In genomic region chr18:48956378-48956777, GRCh38 we compare ENCODE assay signal across 10 cellular contexts. TPM values are rescaled to one million over a fixed set of nuclear protein-coding genes. Genes with fewer than 3 reads are reported as not detected.
DNase-seq lines count a peak whose midpoint lies in the region; ATAC-seq and TF ChIP-seq lines count a peak whose summit lies in the region.
"Had no signal": no experiment of that assay in that cellular context is flagged by ENCODE, and none has a peak within 500 bp of the region (broad histone marks: within the 10 kb centered on the region; RNA-seq: fewer than 3 reads in every experiment).

No MANE protein-coding gene starts in this region.

- peaks cover 30% of the 10 kb centered on the region for H3K4me1 Mint-ChIP-seq in CD4-positive, alpha-beta T cell (ENCODE audit: low read depth)
- H3K4me1 Mint-ChIP-seq in T-helper 17 cell: peaks cover 21% of the 10 kb centered on the region

- DNase-seq in CD4-positive, alpha-beta T cell: no peak
- DNase-seq in T-helper 17 cell (no peak), fibroblast of villous mesenchyme (ENCODE audit: low read depth) (peak; percentile 88), sigmoid colon (no peak), occipital lobe (lab: John Stamatoyannopoulos, UW) (no peak), NCI-H1417 treated with DMSO at 0.1 percent for 48 hours (lab: John Stamatoyannopoulos, UW) (no peak)
- DNase-seq in stimulated activated CD4-positive, alpha-beta T cell treated with anti-CD3 and anti-CD28 coated beads, Interleukin-4, amount 100 ng/mL, for 24 hours: no peak
- DNase-seq: activated T-cell treated with anti-CD3 and anti-CD28 coated beads, Interleukin-2, amount 50 U/mL, for 48 hours; T-helper 9 cell had no signal

- POLR2A ChIA-PET in CD4-positive, alpha-beta T cell (lab: Charles Lee): interaction anchor here (1.0 to 2.2 kb wide), 3 partner anchors 11 to 42 kb away, joined by 3 to 10 read pairs (median 4); no protein-coding TSS in a partner anchor

- no peak for TF ChIP-seq EP300 in sigmoid colon (IDR thresholded peaks at IDR 0.05)

- no peaks in the 10 kb centered on the region for H3K27me3 Mint-ChIP-seq in CD4-positive, alpha-beta T cell
- peaks cover 6% of the 10 kb centered on the region for H3K27me3 Mint-ChIP-seq in T-helper 17 cell

- H3K4me3 ChIP-seq in fibroblast of villous mesenchyme (ENCODE audit: low read depth, low read length): no peak overlapping the region
- no peak overlapping the region for H3K4me3 ChIP-seq in sigmoid colon

- 77 to 88% methylated on average over 2 of the region's 2 CpGs for WGBS in sigmoid colon, 2 donors

- TF ChIP-seq CTCF in CD4-positive, alpha-beta T cell (IDR thresholded peaks at IDR 0.05): no peak
- TF ChIP-seq CTCF in fibroblast of villous mesenchyme (IDR thresholded peaks at IDR 0.05; ENCODE audit: insufficient read depth, low read depth, low read length) (no peak), sigmoid colon (IDR thresholded peaks at IDR 0.05) (no peak)

- peaks cover 7% of the 10 kb centered on the region for H3K36me3 Mint-ChIP-seq in CD4-positive, alpha-beta T cell (ENCODE audit: low read depth)
- no peaks in the 10 kb centered on the region for H3K36me3 Mint-ChIP-seq in T-helper 17 cell (ENCODE audit: low read depth)

- H3K27me3 ChIP-seq in CD4-positive, alpha-beta T cell (ENCODE audit: control insufficient read depth, insufficient read depth, low read length): no peaks in the 10 kb centered on the region
- no peaks in the 10 kb centered on the region for H3K27me3 ChIP-seq in sigmoid colon

- no peaks in the 10 kb centered on the region for H3K36me3 ChIP-seq in sigmoid colon

- no peak overlapping the region for H3K27ac ChIP-seq in CD4-positive, alpha-beta T cell (ENCODE audit: low read depth, low read length)
- peak overlapping the region; percentile 69 to 96 (median 85) for H3K27ac ChIP-seq in sigmoid colon

- no peak for TF ChIP-seq POLR2A in sigmoid colon (IDR thresholded peaks at IDR 0.05)

- CTCF ChIA-PET in CD4-positive, alpha-beta T cell (lab: Charles Lee): interaction anchor here (1.0 kb wide), 2 partner anchors 15 to 41 kb away, joined by 3 to 5 read pairs; no protein-coding TSS in a partner anchor

- no peaks in the 10 kb centered on the region for H3K9me3 Mint-ChIP-seq in CD4-positive, alpha-beta T cell

- no peak for ATAC-seq in CD4-positive, alpha-beta T cell (ENCODE audit: poor library complexity)
- ATAC-seq in T-helper 17 cell (no peak), HG03280 (IDR thresholded peaks at IDR 0.05; ENCODE audit: unreplicated experiment) (no peak)

- H3K4me1 ChIP-seq in sigmoid colon: peaks cover 0 to 44% (median 34%) of the 10 kb centered on the region in 4 donors

- no peaks in the 10 kb centered on the region for H3K9me3 ChIP-seq in CD4-positive, alpha-beta T cell (ENCODE audit: control insufficient read depth, low read length)
- H3K9me3 ChIP-seq in T-helper 17 cell (ENCODE audit: control insufficient read depth, low read length, poor library complexity, severe bottlenecking) (no peaks in the 10 kb centered on the region), sigmoid colon (no peaks in the 10 kb centered on the region)

- peak overlapping the region; percentile 74 for H3K27ac Mint-ChIP-seq in CD4-positive, alpha-beta T cell
- peak overlapping the region; percentile 99 for H3K27ac Mint-ChIP-seq in T-helper 17 cell

- H3K4me3 Mint-ChIP-seq in CD4-positive, alpha-beta T cell: no peak overlapping the region
- H3K4me3 Mint-ChIP-seq in T-helper 17 cell: no peak overlapping the region

- intact Hi-C loops in CD4-positive, alpha-beta T cell (cut with DNase I, micrococcal nuclease): no loop called here
- intact Hi-C loops in sigmoid colon (cut with DNase I): loop anchor here (10.0 kb wide), 1 partner anchor 1328 kb away; the partner anchor contains the start of genes CXXC1 and MBD1

RNA-seq across cellular contexts. Expression of gene SMAD7, which starts 5.6 kb away (rescaled TPM):
- 100 to 1,000 TPM; 244 to 254 TPM for total RNA-seq in CD4-positive, alpha-beta T cell
- 100 to 1,000 TPM; 161 to 181 TPM for total RNA-seq in T-helper 17 cell
- 28.9 and 32.9 TPM in 2 replicates for total RNA-seq in fibroblast of villous mesenchyme
- total RNA-seq in sigmoid colon: 10 to 100 TPM; 13.2 to 29.1 (median 21.5) TPM
- polyA plus RNA-seq in sigmoid colon: 10 to 100 TPM; 16.8 to 19.0 (median 18.3) TPM
- total RNA-seq in occipital lobe: 18.7 TPM
